In genomic region chr2:204749319-204749718, GRCh38 we compare ENCODE assay signal across 19 cellular contexts.
DNase-seq lines count a peak whose midpoint lies in the region; TF ChIP-seq lines count a peak whose summit lies in the region.
"Had no signal": no experiment of that assay in that cellular context is flagged by ENCODE, and none has a peak within 500 bp of the region (broad histone marks: within the 10 kb centered on the region; RNA-seq: fewer than 3 reads in every experiment).

No MANE protein-coding gene starts in this region.

- H3K36me3 ChIP-seq in sigmoid colon: no peaks in the 10 kb centered on the region

- no peak overlapping the region for H3K27ac Mint-ChIP-seq in progenitor cell of endocrine pancreas
- no peak overlapping the region for H3K27ac Mint-ChIP-seq in activated CD4-positive, alpha-beta T cell treated with anti-CD3 and anti-CD28 coated beads, Interleukin-2, amount 10 ng/mL, durations not matched to agents 7 days and 5 days
- H3K27ac Mint-ChIP-seq: natural killer cell treated with Interleukin-12 subunit alpha and Interleukin-12 subunit beta and Interleukin-15 and Interleukin-18, amount 100 ng/mL, for 72 hours; stimulated activated memory B cell treated with anti-CD40 and anti-IgM and Interleukin-4, amounts not matched to agents 10 μg/mL and 1 μg/mL and 100 μg/mL, for 72 hours had no signal

- H3K27me3 Mint-ChIP-seq in progenitor cell of endocrine pancreas: no peaks in the 10 kb centered on the region
- no peaks in the 10 kb centered on the region for H3K27me3 Mint-ChIP-seq in activated CD4-positive, alpha-beta T cell treated with anti-CD3 and anti-CD28 coated beads, Interleukin-2, amount 10 ng/mL, durations not matched to agents 7 days and 5 days
- H3K27me3 Mint-ChIP-seq: natural killer cell treated with Interleukin-12 subunit alpha and Interleukin-12 subunit beta and Interleukin-15 and Interleukin-18, amount 100 ng/mL, for 72 hours; stimulated activated memory B cell treated with anti-CD40 and anti-IgM and Interleukin-4, amounts not matched to agents 10 μg/mL and 1 μg/mL and 100 μg/mL, for 72 hours had no signal

- WGBS in lower leg skin, 2 donors: 66 to 71% methylated on average over 3 of the region's 3 CpGs
- 92 to 97% methylated on average over 3 of the region's 3 CpGs for WGBS in sigmoid colon, 2 donors

- CTCF ChIA-PET in AG04449 (lab: Yijun Ruan, JAX): no interaction called here
- CTCF ChIA-PET in activated CD4-positive, alpha-beta T cell treated with anti-CD3 and anti-CD28 coated beads, Interleukin-2, amount 10 ng/mL, durations not matched to agents 7 days and 5 days (lab: Charles Lee): no interaction called here

- no peak for TF ChIP-seq EP300 in sigmoid colon (IDR thresholded peaks at IDR 0.05)

- no peaks in the 10 kb centered on the region for H3K4me1 Mint-ChIP-seq in progenitor cell of endocrine pancreas (ENCODE audit: low read depth)
- H3K4me1 Mint-ChIP-seq in activated CD4-positive, alpha-beta T cell treated with anti-CD3 and anti-CD28 coated beads, Interleukin-2, amount 10 ng/mL, durations not matched to agents 7 days and 5 days: no peaks in the 10 kb centered on the region
- H3K4me1 Mint-ChIP-seq: stimulated activated memory B cell treated with anti-CD40 and anti-IgM and Interleukin-4, amounts not matched to agents 10 μg/mL and 1 μg/mL and 100 μg/mL, for 72 hours had no signal

- TF ChIP-seq POLR2A in lower leg skin (IDR thresholded peaks at IDR 0.05): no peak
- TF ChIP-seq POLR2A in sigmoid colon (IDR thresholded peaks at IDR 0.05): no peak

- POLR2A ChIA-PET in AG04449 (lab: Yijun Ruan, JAX): no interaction called here
- POLR2A ChIA-PET in activated CD4-positive, alpha-beta T cell treated with anti-CD3 and anti-CD28 coated beads, Interleukin-2, amount 10 ng/mL, durations not matched to agents 7 days and 5 days (lab: Charles Lee): no interaction called here

- peaks cover 0 to 7% (median 2%) of the 10 kb centered on the region in 4 donors for H3K4me1 ChIP-seq in sigmoid colon

- TF ChIP-seq CTCF in AG04449 (IDR thresholded peaks at IDR 0.05; ENCODE audit: insufficient read depth, low read length, missing control alignments): no peak
- TF ChIP-seq CTCF in astrocyte of the cerebellum (IDR thresholded peaks at IDR 0.05; ENCODE audit: low read depth, low read length, missing control alignments): no peak
- no peak for TF ChIP-seq CTCF in progenitor cell of endocrine pancreas (IDR thresholded peaks at IDR 0.05; ENCODE audit: unreplicated experiment)
- no peak for TF ChIP-seq CTCF in lower leg skin (IDR thresholded peaks at IDR 0.05)
- no peak for TF ChIP-seq CTCF in sigmoid colon (IDR thresholded peaks at IDR 0.05)

- no peaks in the 10 kb centered on the region for H3K9me3 ChIP-seq in sigmoid colon

- in situ Hi-C loops in astrocyte of the cerebellum (cut with HindIII; ENCODE audit: low sequenced_read_pairs): no loop called here

- no peaks in the 10 kb centered on the region for H3K9me3 Mint-ChIP-seq in progenitor cell of endocrine pancreas (ENCODE audit: low read depth)
- H3K9me3 Mint-ChIP-seq in activated CD4-positive, alpha-beta T cell treated with anti-CD3 and anti-CD28 coated beads, Interleukin-2, amount 10 ng/mL, durations not matched to agents 7 days and 5 days: no peaks in the 10 kb centered on the region
- H3K9me3 Mint-ChIP-seq: natural killer cell treated with Interleukin-12 subunit alpha and Interleukin-12 subunit beta and Interleukin-15 and Interleukin-18, amount 100 ng/mL, for 72 hours had no signal

- DNase-seq in AG04449 (ENCODE audit: low read depth, low spot score): peak; percentile 24
- DNase-seq in HS-27A (ENCODE audit: low read depth): peak; percentile 41
- peak; percentile 75 for DNase-seq in astrocyte of the cerebellum (ENCODE audit: low read depth)
- peak; percentile 18 for DNase-seq in glomerular visceral epithelial cell (ENCODE audit: extremely low spot score)
- no peak for DNase-seq in progenitor cell of endocrine pancreas (ENCODE audit: low spot score, unreplicated experiment)
- no peak for DNase-seq in lower leg skin (ENCODE audit: low spot score in 2 of 2)
- DNase-seq in sigmoid colon: no peak
- no peak for DNase-seq in activated CD4-positive, alpha-beta T cell treated with anti-CD3 and anti-CD28 coated beads, Interleukin-2, amount 10 ng/mL, durations not matched to agents 7 days and 5 days
- DNase-seq: activated CD8-positive, alpha-beta memory T cell treated with anti-CD3 and anti-CD28 coated beads, Interleukin-2, amount 50 U/mL, for 4 hours; activated naive CD4-positive, alpha-beta T cell; AML-193; hypothalamus; NCI-H146; NCI-H524; T-helper 1 cell had no signal

- no peak overlapping the region for H3K4me3 ChIP-seq in AG04449 (ENCODE audit: low read depth, low read length)
- H3K4me3 ChIP-seq in astrocyte of the cerebellum (ENCODE audit: low read depth, low read length): no peak overlapping the region
- H3K4me3 ChIP-seq in lower leg skin (ENCODE audit: low read depth, poor library complexity, severe bottlenecking): no peak overlapping the region
- no peak overlapping the region for H3K4me3 ChIP-seq in sigmoid colon
- H3K4me3 ChIP-seq: K562 had no signal

- H3K27me3 ChIP-seq in sigmoid colon: no peaks in the 10 kb centered on the region

- H3K36me3 Mint-ChIP-seq in progenitor cell of endocrine pancreas (ENCODE audit: insufficient read depth): peaks cover 7% of the 10 kb centered on the region
- no peaks in the 10 kb centered on the region for H3K36me3 Mint-ChIP-seq in activated CD4-positive, alpha-beta T cell treated with anti-CD3 and anti-CD28 coated beads, Interleukin-2, amount 10 ng/mL, durations not matched to agents 7 days and 5 days (ENCODE audit: low read depth)
- H3K36me3 Mint-ChIP-seq: natural killer cell treated with Interleukin-12 subunit alpha and Interleukin-12 subunit beta and Interleukin-15 and Interleukin-18, amount 100 ng/mL, for 72 hours; stimulated activated memory B cell treated with anti-CD40 and anti-IgM and Interleukin-4, amounts not matched to agents 10 μg/mL and 1 μg/mL and 100 μg/mL, for 72 hours had no signal

- no peak overlapping the region for H3K27ac ChIP-seq in sigmoid colon
- H3K27ac ChIP-seq: epithelial cell of prostate had no signal

- intact Hi-C loops in lower leg skin (cut with DNase I; ENCODE audit: low total_unique reads) (no loop called here), sigmoid colon (cut with DNase I) (no loop called here)

- no peak overlapping the region for H3K4me3 Mint-ChIP-seq in progenitor cell of endocrine pancreas (ENCODE audit: low read depth)
- H3K4me3 Mint-ChIP-seq in activated CD4-positive, alpha-beta T cell treated with anti-CD3 and anti-CD28 coated beads, Interleukin-2, amount 10 ng/mL, durations not matched to agents 7 days and 5 days: no peak overlapping the region
- H3K4me3 Mint-ChIP-seq: natural killer cell treated with Interleukin-12 subunit alpha and Interleukin-12 subunit beta and Interleukin-15 and Interleukin-18, amount 100 ng/mL, for 72 hours; stimulated activated memory B cell treated with anti-CD40 and anti-IgM and Interleukin-4, amounts not matched to agents 10 μg/mL and 1 μg/mL and 100 μg/mL, for 72 hours had no signal

Comparison
In these comparisons a context has a peak if more than half of its experiments do, and no peak if none do; other contexts are left out.
1. DNase-seq: peak in AG04449 (single experiment), HS-27A (single experiment), astrocyte of the cerebellum (single experiment) and glomerular visceral epithelial cell (single experiment); none in progenitor cell of endocrine pancreas (single experiment), lower leg skin (0 of 2), sigmoid colon (single experiment) and activated CD4-positive, alpha-beta T cell treated with anti-CD3 and anti-CD28 coated beads, Interleukin-2, amount 10 ng/mL, durations not matched to agents 7 days and 5 days (single experiment).